Comparison of ENCODE assay signal across 8 cellular contexts in the genomic region with DNA sequence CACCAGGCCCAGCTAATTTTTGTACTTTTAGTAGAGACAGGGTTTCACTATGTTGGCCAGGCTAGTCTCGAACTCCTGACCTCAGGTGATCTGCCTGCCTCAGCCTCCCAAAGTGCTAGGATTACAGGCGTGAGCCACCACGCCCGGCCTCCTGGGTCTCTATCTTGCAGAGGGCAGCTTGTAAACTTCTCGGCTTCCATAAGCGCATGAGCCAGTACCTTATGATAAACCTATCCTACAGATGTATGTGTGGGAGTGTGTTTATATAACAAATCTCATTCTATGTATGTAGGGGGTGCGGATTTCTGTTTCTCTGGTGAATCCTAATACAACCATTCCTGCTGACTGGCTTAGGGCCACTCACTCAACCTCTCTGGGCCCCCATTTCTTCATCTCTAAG. TPM values are rescaled to one million over a fixed set of nuclear protein-coding genes. Genes with fewer than 3 reads are reported as not detected.
"Had no signal": no experiment of that assay in that cellular context is flagged by ENCODE, and none has a peak within 500 bp of the region (broad histone marks: within the 10 kb centered on the region; RNA-seq: fewer than 3 reads in every experiment).

No MANE protein-coding gene starts in this region.

RNA-seq across cellular contexts. Expression of gene F2RL3, which starts 51.3 kb away (rescaled TPM):
- total RNA-seq: activated CD4-positive, alpha-beta T cell treated with anti-CD3 and anti-CD28 coated beads for 36 hours; activated naive CD4-positive, alpha-beta T cell treated with anti-CD3 and anti-CD28 coated beads for 36 hours; activated naive CD4-positive, alpha-beta T cell treated with anti-CD3 and anti-CD28 coated beads, Interleukin-2, amount 50 U/mL, for 72 hours; activated naive CD8-positive, alpha-beta T cell treated with anti-CD3 and anti-CD28 coated beads for 36 hours; activated T-cell treated with anti-CD3 and anti-CD28 coated beads, Interleukin-2, amount 50 U/mL, for 72 hours; activated T-helper 1 cell treated with anti-CD3 and anti-CD28 coated beads, Interleukin-12 subunit alpha, Interleukin-12 subunit beta, Interleukin-2, Interleukin-4 antibody, amounts not matched to agents 30 ng/mL and 10 ng/mL and 1 ng/mL, durations not matched to agents 14 hours and 24 hours and 36 hours; activated T-helper 17 cell treated with anti-CD3 and anti-CD28 coated beads, Interleukin-2, amount 50 U/mL, for 72 hours; astrocyte had no signal
